In genomic region chr19:31386806-31387205, GRCh38 we compare ENCODE assay signal across 25 cellular contexts. TPM values are rescaled to one million over a fixed set of nuclear protein-coding genes. Genes with fewer than 3 reads are reported as not detected.
"Had no signal": no experiment of that assay in that cellular context is flagged by ENCODE, and none has a peak within 500 bp of the region (broad histone marks: within the 10 kb centered on the region; RNA-seq: fewer than 3 reads in every experiment).

No MANE protein-coding gene starts in this region.

- H3K9me3 ChIP-seq: ovary, psoas muscle, right lobe of liver, sigmoid colon, stomach, thoracic aorta, tibial artery, transverse colon, upper lobe of right lung, uterus had no signal

- H3K9ac ChIP-seq: parathyroid adenoma had no signal

- H3K36me3 ChIP-seq: ovary, right lobe of liver, sigmoid colon, stomach, thoracic aorta, tibial artery, transverse colon, upper lobe of right lung, uterus had no signal

- H3K79me2 ChIP-seq: parathyroid adenoma had no signal

- H3K27me3 ChIP-seq: ovary, right lobe of liver, sigmoid colon, stomach, transverse colon, upper lobe of right lung, uterus had no signal

- H3K4me1 ChIP-seq: parathyroid adenoma, psoas muscle, right lobe of liver, sigmoid colon, stomach, tibial artery, transverse colon, upper lobe of right lung, uterus had no signal

- H2AFZ ChIP-seq: parathyroid adenoma had no signal

- FAIRE-seq: small intestine had no signal

- DNase-seq: naive thymus-derived CD8-positive, alpha-beta T cell; nephron progenitor cell; occipital lobe; ovary; posterior cingulate gyrus; psoas muscle; right cardiac atrium; right lobe of liver; sigmoid colon; small intestine; stimulated activated CD4-positive, alpha-beta T cell treated with anti-CD3 and anti-CD28 coated beads, Interleukin-15, amount 100 ng/mL, for 24 hours; stimulated activated CD4-positive, alpha-beta T cell treated with anti-CD3 and anti-CD28 coated beads, Interleukin-2, amount 100 ng/mL, for 24 hours; stimulated activated CD4-positive, alpha-beta T cell treated with anti-CD3 and anti-CD28 coated beads, Interleukin-2, amount 100 ng/mL, for 48 hours; stimulated activated CD4-positive, alpha-beta T cell treated with anti-CD3 and anti-CD28 coated beads, Interleukin-4, amount 100 ng/mL, for 24 hours; stimulated activated naive B cell treated with anti-CD40 and anti-IgM and Interleukin-4, amounts not matched to agents 10 μg/mL and 1 μg/mL and 100 μg/mL, for 72 hours; stimulated activated naive CD4-positive, alpha-beta T cell treated with Interleukin-2 at 50 U/mL for 16 hours; stomach; tibial artery; transverse colon; upper lobe of right lung; uterus had no signal

- H3K4me3 ChIP-seq: ovary, psoas muscle, right lobe of liver, sigmoid colon, stomach, thoracic aorta, tibial artery, transverse colon, upper lobe of right lung, uterus had no signal

- ATAC-seq: naive thymus-derived CD8-positive, alpha-beta T cell; natural killer cell treated with Interleukin-12 subunit alpha and Interleukin-12 subunit beta and Interleukin-15 and Interleukin-18, amount 100 ng/mL, for 72 hours; psoas muscle; right cardiac atrium; stimulated activated effector memory CD8-positive, alpha-beta T cell treated with anti-CD3 and anti-CD28 coated beads, Interleukin-12 subunit alpha, Interleukin-12 subunit beta, amount 100 ng/mL, for 72 hours; stimulated activated naive B cell treated with anti-CD40 and anti-IgM and Interleukin-4, amounts not matched to agents 10 μg/mL and 1 μg/mL and 100 μg/mL, for 72 hours; upper lobe of right lung had no signal

- H3K27ac ChIP-seq: ovary, parathyroid adenoma, psoas muscle, right lobe of liver, sigmoid colon, stomach, thoracic aorta, tibial artery, transverse colon, upper lobe of right lung, uterus had no signal

RNA-seq across cellular contexts. Expression of gene TSHZ3, which starts 37.6 kb away (rescaled TPM):
- total RNA-seq: naive thymus-derived CD8-positive, alpha-beta T cell had no signal
